Comparison of ENCODE assay signal across 26 cellular contexts in genomic region chr14:63905370-63905769, GRCh38. TPM values are rescaled to one million over a fixed set of nuclear protein-coding genes. Genes with fewer than 3 reads are reported as not detected.
DNase-seq lines count a peak whose midpoint lies in the region; ATAC-seq, FAIRE-seq and TF ChIP-seq lines count a peak whose summit lies in the region.
"Had no signal": no experiment of that assay in that cellular context is flagged by ENCODE, and none has a peak within 500 bp of the region (broad histone marks: within the 10 kb centered on the region; RNA-seq: fewer than 3 reads in every experiment).

No MANE protein-coding gene starts in this region.

- H3K27me3 ChIP-seq in CD4-positive, alpha-beta memory T cell (ENCODE audit: insufficient read depth, low read length), result no peaks in the 10 kb centered on the region
- H3K27me3 ChIP-seq: BLaER1 treated with 17β-estradiol and CSF1 and Interleukin-3, amounts not matched to agents 10 nM and 100 nM; SJSA1 had no signal

- no peaks in the 10 kb centered on the region for H3K9me3 ChIP-seq in CD4-positive, alpha-beta memory T cell (ENCODE audit: control insufficient read depth in 1 of 2, low read length in 2 of 2)
- H3K9me3 ChIP-seq: Caco-2, SJSA1 had no signal

- H3K4me3 ChIP-seq in CD4-positive, alpha-beta memory T cell (ENCODE audit: low read length in 2 of 2), result no peak overlapping the region
- H3K4me3 ChIP-seq: BLaER1 treated with 17β-estradiol and CSF1 and Interleukin-3, amounts not matched to agents 10 nM and 100 nM; HAP-1; SJSA1 had no signal

- no peaks in the 10 kb centered on the region for H3K27me3 Mint-ChIP-seq in CD4-positive, alpha-beta memory T cell
- no peaks in the 10 kb centered on the region for H3K27me3 Mint-ChIP-seq in brain
- H3K27me3 Mint-ChIP-seq: CD4-positive, alpha-beta T cell had no signal

- CTCF ChIA-PET in CD4-positive, alpha-beta memory T cell (lab: Charles Lee; ENCODE audit: partially characterized antibody), result interaction anchor here (1.2 kb wide), 1 partner anchor 53 kb away, joined by 4 read pairs; the partner anchor contains the start of gene SYNE2

- ATAC-seq in GM18505 (IDR thresholded peaks at IDR 0.05; ENCODE audit: unreplicated experiment) (no peak), HG03175 (IDR thresholded peaks at IDR 0.05; ENCODE audit: unreplicated experiment) (no peak)

- H3K36me3 ChIP-seq in CD4-positive, alpha-beta memory T cell (ENCODE audit: insufficient read depth, low read length), result no peaks in the 10 kb centered on the region
- H3K36me3 ChIP-seq: HAP-1 had no signal

- FAIRE-seq in GM12891 (lab: Jason Lieb, UNC), result peak; percentile 52

- no peak overlapping the region for H3K27ac ChIP-seq in CD4-positive, alpha-beta memory T cell (ENCODE audit: low read depth, low read length)
- H3K27ac ChIP-seq: BLaER1 treated with 17β-estradiol and CSF1 and Interleukin-3, amounts not matched to agents 10 nM and 100 nM; SJSA1 had no signal

- no peaks in the 10 kb centered on the region for H3K9me3 Mint-ChIP-seq in CD4-positive, alpha-beta memory T cell
- peaks cover 11 to 29% (median 17%) of the 10 kb centered on the region in 5 experiments for H3K9me3 Mint-ChIP-seq in brain
- H3K9me3 Mint-ChIP-seq: CD4-positive, alpha-beta T cell had no signal

- intact Hi-C loops in CD4-positive, alpha-beta memory T cell (cut with micrococcal nuclease), result no loop called here

- peaks cover 4 to 21% of the 10 kb centered on the region in 2 donors for H3K36me3 Mint-ChIP-seq in CD4-positive, alpha-beta memory T cell
- peaks cover 32% of the 10 kb centered on the region for H3K36me3 Mint-ChIP-seq in brain

- no peak for TF ChIP-seq CTCF in brain (conservative IDR thresholded peaks at IDR 0.05)

- H3K27ac Mint-ChIP-seq in CD4-positive, alpha-beta memory T cell, result peak overlapping the region in 4 of 7 donors; percentile 11 to 42 (median 25)
- H3K27ac Mint-ChIP-seq in brain, result peak overlapping the region in 3 of 5 experiments; percentile 18 to 87 (median 27)
- H3K27ac Mint-ChIP-seq: CD4-positive, alpha-beta T cell had no signal

- POLR2A ChIA-PET in CD4-positive, alpha-beta memory T cell (lab: Charles Lee; ENCODE audit: partially characterized antibody), result no interaction called here

- peaks cover 51 to 93% (median 73%) of the 10 kb centered on the region in 4 donors for H3K4me1 Mint-ChIP-seq in CD4-positive, alpha-beta memory T cell
- H3K4me1 Mint-ChIP-seq in brain, result peaks cover 29% of the 10 kb centered on the region

- TF ChIP-seq POLR2A in GM12891 (IDR thresholded peaks at IDR 0.05; ENCODE audit: low read depth, low read length) (no peak), GM18505 (IDR thresholded peaks at IDR 0.05; ENCODE audit: borderline replicate concordance, extremely low read depth, insufficient read depth, insufficient read length) (no peak)

- DNase-seq in CD4-positive, alpha-beta memory T cell, result no peak
- no peak for DNase-seq in GM12891 (ENCODE audit: insufficient read length, low spot score)
- DNase-seq in iris pigment epithelial cell (ENCODE audit: low read depth), result peak; percentile 55
- DNase-seq in NCI-H446 treated with DMSO at 0.1 percent for 48 hours (lab: John Stamatoyannopoulos, UW), result no peak
- DNase-seq: AML-193; Caco-2; CD4-positive, alpha-beta T cell; DMS 273 treated with DMSO at 0.1 percent for 48 hours; DMS79; GOT3; Karpas-422; NCI-H1092; NCI-H1417 treated with DMSO at 0.1 percent for 48 hours; NCI-H1694 treated with DMSO at 0.1 percent for 48 hours; NCI-H2081; NCI-H2227 treated with DMSO at 0.1 percent for 48 hours; NCI-H510A; NCI-H69; Right ventricle myocardium superior; RPMI8226 had no signal

- H3K4me1 ChIP-seq in CD4-positive, alpha-beta memory T cell (ENCODE audit: insufficient read depth, low read length), result peaks cover 84% of the 10 kb centered on the region
- H3K4me1 ChIP-seq: Caco-2 had no signal

- peak overlapping the region in 3 of 8 donors; percentile 5 to 56 (median 32) for H3K4me3 Mint-ChIP-seq in CD4-positive, alpha-beta memory T cell
- H3K4me3 Mint-ChIP-seq in brain, result no peak overlapping the region
- H3K4me3 Mint-ChIP-seq: CD4-positive, alpha-beta T cell had no signal

TF ChIP-seq in GM12891, 5 proteins besides CTCF, POLR2A, EP300 and RAD21:
- TF ChIP-seq POU2F2 (IDR thresholded peaks at IDR 0.05; ENCODE audit: low read depth, low read length), result no peak
- no peak for TF ChIP-seq PAX5 (IDR thresholded peaks at IDR 0.05; ENCODE audit: insufficient read depth, low read length, severe bottlenecking)
- TF ChIP-seq SPI1 (IDR thresholded peaks at IDR 0.05; ENCODE audit: low read depth, low read length), result no peak

RNA-seq across cellular contexts. Expression of gene SYNE2, which starts 52.6 kb away (rescaled TPM):
- total RNA-seq in CD4-positive, alpha-beta memory T cell, result 100 to 1,000 TPM; 259 to 280 TPM
- polyA plus RNA-seq in CD4-positive, alpha-beta memory T cell, result 100 to 1,000 TPM in 1 of 2 donors, 10 to 100 TPM in 1; 14.2 to 120 TPM
- polyA plus RNA-seq in GM12891 (2012; ENCODE audit: low read depth, missing spikeins), result 10.6 TPM
- 61.2 TPM for polyA plus RNA-seq in brain (ENCODE audit: insufficient read depth, low read depth, low replicate concordance)
